Comparison of ENCODE assay signal across 20 cellular contexts in genomic region chr1:68119445-68119844, GRCh38.
"Had no signal": no experiment of that assay in that cellular context is flagged by ENCODE, and none has a peak within 500 bp of the region (broad histone marks: within the 10 kb centered on the region; RNA-seq: fewer than 3 reads in every experiment).

No MANE protein-coding gene starts in this region.

- H3K27ac ChIP-seq: epithelial cell of prostate, foreskin keratinocyte, heart right ventricle, left lung, psoas muscle, skin epidermis, spleen, thoracic aorta, tibial nerve, upper lobe of right lung, uterus had no signal

- H3K9me3 Mint-ChIP-seq: naive thymus-derived CD8-positive, alpha-beta T cell; nephron progenitor cell; stimulated activated memory B cell treated with anti-CD40 and anti-IgM and Interleukin-4, amounts not matched to agents 10 μg/mL and 1 μg/mL and 100 μg/mL, for 72 hours had no signal

- DNase-seq: cerebellar nuclear complex; cortex of kidney; effector CD4-positive, alpha-beta T cell; kidney; left lung; psoas muscle; right cardiac atrium; spleen; stimulated activated CD4-positive, alpha-beta T cell treated with anti-CD3 and anti-CD28 coated beads, Interleukin-4, amount 100 ng/mL, for 4 hours; upper lobe of right lung had no signal

- H3K36me3 ChIP-seq: left lung, thoracic aorta, upper lobe of right lung, uterus had no signal

- H3K4me3 ChIP-seq: heart right ventricle, left lung, psoas muscle, skin epidermis, spleen, thoracic aorta, tibial nerve, upper lobe of right lung, uterus had no signal

- H3K4me3 Mint-ChIP-seq: nephron progenitor cell; stimulated activated memory B cell treated with anti-CD40 and anti-IgM and Interleukin-4, amounts not matched to agents 10 μg/mL and 1 μg/mL and 100 μg/mL, for 72 hours had no signal

- H3K27ac Mint-ChIP-seq: naive thymus-derived CD8-positive, alpha-beta T cell; nephron progenitor cell; stimulated activated memory B cell treated with anti-CD40 and anti-IgM and Interleukin-4, amounts not matched to agents 10 μg/mL and 1 μg/mL and 100 μg/mL, for 72 hours had no signal

- H3K27me3 ChIP-seq: foreskin keratinocyte, heart right ventricle, left lung, spleen, tibial nerve, upper lobe of right lung, uterus had no signal

- H3K4me1 ChIP-seq: foreskin keratinocyte, left lung, upper lobe of right lung, uterus had no signal

- H3K9me3 ChIP-seq: heart right ventricle, left lung, psoas muscle, spleen, thoracic aorta, tibial nerve, upper lobe of right lung, uterus had no signal

- H3K36me3 Mint-ChIP-seq: naive thymus-derived CD8-positive, alpha-beta T cell; stimulated activated memory B cell treated with anti-CD40 and anti-IgM and Interleukin-4, amounts not matched to agents 10 μg/mL and 1 μg/mL and 100 μg/mL, for 72 hours had no signal
